24 cellular contexts compared by ENCODE assay signal in the genomic region with DNA sequence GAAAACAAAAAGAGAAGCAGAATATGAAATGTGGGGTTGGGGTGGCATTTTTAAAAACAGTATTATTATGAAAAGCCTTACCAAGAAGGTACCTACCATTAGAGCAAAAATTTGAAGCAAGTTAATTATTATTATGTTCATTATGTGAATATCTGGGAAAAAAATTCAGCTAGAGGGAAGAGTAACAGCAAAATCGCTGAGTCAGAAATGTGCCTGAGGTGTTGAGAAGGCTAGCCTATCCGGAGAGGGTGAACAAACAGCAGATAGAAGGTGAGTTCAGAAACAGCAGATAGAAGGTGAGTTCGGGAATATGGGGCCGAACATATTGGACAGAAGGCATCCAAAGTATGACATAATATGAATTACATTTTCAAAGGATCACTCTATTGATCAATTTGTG.
DNase-seq lines count a peak whose midpoint lies in the region; ATAC-seq, FAIRE-seq and TF ChIP-seq lines count a peak whose summit lies in the region.
"Had no signal": no experiment of that assay in that cellular context is flagged by ENCODE, and none has a peak within 500 bp of the region (broad histone marks: within the 10 kb centered on the region; RNA-seq: fewer than 3 reads in every experiment).

No MANE protein-coding gene starts in this region.

- WGBS in K562 (ENCODE audit: insufficient coverage, low coverage, missing lambda C conversion rate) = 0% methylated on average over 4 of the region's 4 CpGs

- intact Hi-C loops in K562 (cut with micrococcal nuclease) = no loop called here

- TF ChIP-seq POLR2A in K562 (conservative IDR thresholded peaks at IDR 0.05) = no peak

- H2AFZ ChIP-seq in GM23338 = 0 out of 2 replicates have a peak overlapping the region, but pooled peaks have one; percentile 34
- no peak overlapping the region for H2AFZ ChIP-seq in K562 (ENCODE audit: low read depth, low read length)

- no peaks in the 10 kb centered on the region for H3K27me3 ChIP-seq in GM23338 (ENCODE audit: insufficient read depth)
- H3K27me3 ChIP-seq in K562 (ENCODE audit: control insufficient read depth in 2 of 2, insufficient read depth in 2 of 2, low read length in 2 of 2) = no peaks in the 10 kb centered on the region
- H3K27me3 ChIP-seq: BE2C; BLaER1 treated with 17β-estradiol and CSF1 and Interleukin-3, amounts not matched to agents 10 nM and 100 nM had no signal

- no peaks in the 10 kb centered on the region for H3K9me3 Mint-ChIP-seq in GM23338

- BruUV-seq in K562 (replicated peaks; lab: Mats Ljungman, UMichigan) = no TSS peak

- no peak for ATAC-seq in GM23338
- no peak for ATAC-seq in K562

- H3K9me1 ChIP-seq in K562 (ENCODE audit: control insufficient read depth, insufficient read depth, low read length) = no peaks in the 10 kb centered on the region

- peaks cover 1% of the 10 kb centered on the region for H3K27me3 Mint-ChIP-seq in GM23338 (ENCODE audit: insufficient read depth, low read depth, poor library complexity)
- H3K27me3 Mint-ChIP-seq: CD4-positive, alpha-beta T cell; CD8-positive, alpha-beta memory T cell had no signal

- H3K4me3 ChIP-seq in GM23338 (no peak overlapping the region), K562 (no peak overlapping the region)
- H3K4me3 ChIP-seq: BLaER1 treated with 17β-estradiol and CSF1 and Interleukin-3, amounts not matched to agents 10 nM and 100 nM had no signal

- no peaks in the 10 kb centered on the region for H3K4me1 ChIP-seq in GM23338 (ENCODE audit: insufficient read depth)
- H3K4me1 ChIP-seq in K562 (replicated peaks in 1 of 2; ENCODE audit: control insufficient read depth in 2 of 2, insufficient read depth in 2 of 2, low read length in 2 of 2) = no peaks in the 10 kb centered on the region
- H3K4me1 ChIP-seq: BLaER1 treated with 17β-estradiol and CSF1 and Interleukin-3, amounts not matched to agents 10 nM and 100 nM had no signal

- no peaks in the 10 kb centered on the region for H3F3A ChIP-seq in GM23338 (replicated peaks; ENCODE audit: low read depth)

- H3K27ac ChIP-seq in GM23338 (ENCODE audit: low read depth) (no peak overlapping the region), K562 (ENCODE audit: extremely low read depth, low read depth, low read length) (no peak overlapping the region)
- H3K27ac ChIP-seq: 22Rv1; BLaER1 treated with 17β-estradiol and CSF1 and Interleukin-3, amounts not matched to agents 10 nM and 100 nM had no signal

- in situ Hi-C loops in K562 (cut with MboI) = no loop called here

- H3K79me2 ChIP-seq in GM23338 (replicated peaks; ENCODE audit: insufficient read depth) (no peaks in the 10 kb centered on the region), K562 (ENCODE audit: control insufficient read depth, insufficient read depth, low read length) (no peaks in the 10 kb centered on the region)

- no peaks in the 10 kb centered on the region for H4K20me1 ChIP-seq in GM23338 (replicated peaks; ENCODE audit: insufficient read depth)
- H4K20me1 ChIP-seq in K562 (replicated peaks; ENCODE audit: control insufficient read depth, insufficient read depth, low read length) = no peaks in the 10 kb centered on the region
- H4K20me1 ChIP-seq: BLaER1 treated with 17β-estradiol and CSF1 and Interleukin-3, amounts not matched to agents 10 nM and 100 nM had no signal

- H3K9me2 ChIP-seq in GM23338 (ENCODE audit: insufficient read depth) = no peaks in the 10 kb centered on the region

- TF ChIP-seq RAD21 in K562 (CRISPR knock-in tag; conservative IDR thresholded peaks at IDR 0.05 in 1 of 2, IDR thresholded peaks at IDR 0.05 in 1 of 2) = no peak

- POLR2A ChIA-PET in K562 (lab: Yijun Ruan, JAX) = no interaction called here

- H3K4me1 Mint-ChIP-seq in GM23338 = peaks cover 5% of the 10 kb centered on the region; the same call in 2 of the 3 replicates
- H3K4me1 Mint-ChIP-seq: CD8-positive, alpha-beta memory T cell had no signal

- H3K9ac ChIP-seq in K562 (ENCODE audit: insufficient read depth in 1 of 2, low read depth in 2 of 2, low read length in 2 of 2) = no peak overlapping the region
- H3K9ac ChIP-seq: BLaER1 treated with 17β-estradiol and CSF1 and Interleukin-3, amounts not matched to agents 10 nM and 100 nM had no signal

- H3K36me3 ChIP-seq in GM23338 (ENCODE audit: insufficient read depth) (no peaks in the 10 kb centered on the region), K562 (ENCODE audit: control insufficient read depth, insufficient read depth, low read length) (no peaks in the 10 kb centered on the region)
- H3K36me3 ChIP-seq: BE2C; BLaER1 treated with 17β-estradiol and CSF1 and Interleukin-3, amounts not matched to agents 10 nM and 100 nM had no signal

- no peak for FAIRE-seq in K562 (lab: Jason Lieb, UNC)
- FAIRE-seq: A204.1, GM12891, GM18507 had no signal

- no peak for TF ChIP-seq EP300 in K562 (IDR thresholded peaks at IDR 0.05; ENCODE audit: low read length)

- H3K4me2 ChIP-seq in GM23338 (no peak overlapping the region), K562 (ENCODE audit: insufficient read depth, low read length) (no peak overlapping the region)
- H3K4me2 ChIP-seq: BLaER1 treated with 17β-estradiol and CSF1 and Interleukin-3, amounts not matched to agents 10 nM and 100 nM had no signal

- H3K4me3 Mint-ChIP-seq in GM23338 = no peak overlapping the region
- H3K4me3 Mint-ChIP-seq: CD14-positive monocyte; CD4-positive, alpha-beta T cell; CD8-positive, alpha-beta memory T cell had no signal

- H3K9me3 ChIP-seq in K562 (replicated peaks; ENCODE audit: control insufficient read depth, insufficient read depth, low read depth, low read length) = no peaks in the 10 kb centered on the region
- H3K9me3 ChIP-seq: BE2C; BLaER1 treated with 17β-estradiol and CSF1 and Interleukin-3, amounts not matched to agents 10 nM and 100 nM had no signal

- CTCF ChIA-PET in K562 (lab: Yijun Ruan, JAX; ENCODE audit: low intra/inter-chr PET ratio) = no interaction called here

- H3K36me3 Mint-ChIP-seq in GM23338 (ENCODE audit: low read depth) = no peaks in the 10 kb centered on the region
- H3K36me3 Mint-ChIP-seq: CD14-positive monocyte; CD8-positive, alpha-beta memory T cell had no signal

- DNase-seq in DMS53 (lab: John Stamatoyannopoulos, UW) = peak; percentile 4
- no peak for DNase-seq in DMS53 treated with DMSO at 0.1 percent for 48 hours (lab: John Stamatoyannopoulos, UW; ENCODE audit: unreplicated experiment)
- no peak for DNase-seq in GM23338 (ENCODE audit: low spot score)
- DNase-seq in K562 (ENCODE audit: extremely low read depth in 1 of 4, low spot score in 3 of 4) = no peak
- no peak for DNase-seq in NCI-H1694 treated with DMSO at 0.1 percent for 48 hours (lab: John Stamatoyannopoulos, UW)
- DNase-seq in amniotic stem cell (lab: John Stamatoyannopoulos, UW) = no peak
- DNase-seq: ACHN; AML-193; BE2C; Calu3; CD4-positive, alpha-beta T cell; DMS153; DMS79 treated with DMSO at 0.1 percent for 48 hours; GF-D8; GOT3; H7; HCEC 1CT had no signal

- no peak for TF ChIP-seq CTCF in GM23338 (conservative IDR thresholded peaks at IDR 0.05; ENCODE audit: low read depth in 2 of 2)
- TF ChIP-seq CTCF in K562 (IDR thresholded peaks at IDR 0.05 in 2 of 3, conservative IDR thresholded peaks at IDR 0.05 in 1 of 3; ENCODE audit: insufficient read depth in 2 of 3, low read depth in 1 of 3, low read length in 3 of 3) = no peak

- H3K27ac Mint-ChIP-seq in GM23338 = peak overlapping the region; percentile 64
- H3K27ac Mint-ChIP-seq: CD14-positive monocyte; CD4-positive, alpha-beta T cell; CD8-positive, alpha-beta memory T cell had no signal

TF ChIP-seq in GM23338, 12 proteins besides CTCF, POLR2A, EP300 and RAD21 (continues in another document):
- TF ChIP-seq ZNF114 (CRISPR knock-in tag; IDR thresholded peaks at IDR 0.05) = no peak

TF ChIP-seq in K562, 482 proteins besides CTCF, POLR2A, EP300 and RAD21:
- TF ChIP-seq MAFG (tag; conservative IDR thresholded peaks at IDR 0.05) = 0 out of 2 replicates have a peak, but pooled peaks have one; percentile 15
- TF ChIP-seq, protein P1, sequence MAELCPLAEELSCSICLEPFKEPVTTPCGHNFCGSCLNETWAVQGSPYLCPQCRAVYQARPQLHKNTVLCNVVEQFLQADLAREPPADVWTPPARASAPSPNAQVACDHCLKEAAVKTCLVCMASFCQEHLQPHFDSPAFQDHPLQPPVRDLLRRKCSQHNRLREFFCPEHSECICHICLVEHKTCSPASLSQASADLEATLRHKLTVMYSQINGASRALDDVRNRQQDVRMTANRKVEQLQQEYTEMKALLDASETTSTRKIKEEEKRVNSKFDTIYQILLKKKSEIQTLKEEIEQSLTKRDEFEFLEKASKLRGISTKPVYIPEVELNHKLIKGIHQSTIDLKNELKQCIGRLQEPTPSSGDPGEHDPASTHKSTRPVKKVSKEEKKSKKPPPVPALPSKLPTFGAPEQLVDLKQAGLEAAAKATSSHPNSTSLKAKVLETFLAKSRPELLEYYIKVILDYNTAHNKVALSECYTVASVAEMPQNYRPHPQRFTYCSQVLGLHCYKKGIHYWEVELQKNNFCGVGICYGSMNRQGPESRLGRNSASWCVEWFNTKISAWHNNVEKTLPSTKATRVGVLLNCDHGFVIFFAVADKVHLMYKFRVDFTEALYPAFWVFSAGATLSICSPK (IDR thresholded peaks at IDR 0.05; ENCODE audit: borderline replicate concordance) = no peak
- TF ChIP-seq ZNF316 (IDR thresholded peaks at IDR 0.05) = peak; percentile 36; the same call in 1 of the 2 replicates
